ENCODE assay signal across 8 cellular contexts in genomic region chr1:7770939-7771672, GRCh38. TPM values are rescaled to one million over a fixed set of nuclear protein-coding genes. Genes with fewer than 3 reads are reported as not detected.
DNase-seq lines count a peak whose midpoint lies in the region; ATAC-seq and TF ChIP-seq lines count a peak whose summit lies in the region.

Gene VAMP3, plus strand, starts transcription at chr1:7771296. Its CDS starts 88 bp downstream, at chr1:7771384.

- H3K27me3 ChIP-seq in HUES64 (ENCODE audit: insufficient read depth, low read length), result no peaks in the 10 kb centered on the region
- H3K27me3 ChIP-seq in RWPE2 (ENCODE audit: insufficient read depth, poor library complexity, severe bottlenecking), result no peaks in the 10 kb centered on the region
- peaks cover 2% of the 10 kb centered on the region for H3K27me3 ChIP-seq in neural cell (ENCODE audit: insufficient read depth, low read depth, low read length)

- WGBS in HUES64, result under 1% methylated on average over 86 of the region's 87 CpGs

- H3K27ac ChIP-seq in HUES64 (ENCODE audit: low read depth, low read length), result peak within 1 kb of the TSS; percentile 87; the same call in 1 of the 2 replicates
- H3K27ac ChIP-seq in RWPE2 (ENCODE audit: poor library complexity, severe bottlenecking), result peak within 1 kb of the TSS; percentile 68
- H3K27ac ChIP-seq in neural cell (ENCODE audit: low read length), result peak within 1 kb of the TSS; percentile 21

- H3K4me3 ChIP-seq in HUES64 (ENCODE audit: low read length) (peak within 1 kb of the TSS; percentile 83), RWPE2 (ENCODE audit: severe bottlenecking) (peak within 1 kb of the TSS; percentile 97), fibroblast of the aortic adventitia (ENCODE audit: low read depth, low read length) (peak within 1 kb of the TSS; percentile 89), neural cell (ENCODE audit: low read length) (peak within 1 kb of the TSS; percentile 85)

- ATAC-seq in RWPE2 (ENCODE audit: low read depth), result peak; percentile 82
- ATAC-seq in stimulated activated naive CD8-positive, alpha-beta T cell treated with anti-CD3 and anti-CD28 coated beads, Interleukin-15, amount 100 ng/mL, for 72 hours, result peak; percentile 97

- H3K9me2 ChIP-seq in neural cell (ENCODE audit: insufficient read depth, low read length), result no peaks in the 10 kb centered on the region

- H3K36me3 ChIP-seq in HUES64 (ENCODE audit: insufficient read depth, low read length) (peaks cover 22% of the 10 kb centered on the region), RWPE2 (ENCODE audit: low read depth) (peaks cover 29% of the 10 kb centered on the region), neural cell (ENCODE audit: insufficient read depth, low read length) (peaks cover 28% of the 10 kb centered on the region)

- TF ChIP-seq RAD21 in neural cell (conservative IDR thresholded peaks at IDR 0.05), result no peak

- no peak for TF ChIP-seq CTCF in GM20000 (IDR thresholded peaks at IDR 0.05; ENCODE audit: extremely low read depth, missing control alignments)
- no peak for TF ChIP-seq CTCF in RWPE2 (IDR thresholded peaks at IDR 0.05; ENCODE audit: poor library complexity, severe bottlenecking)
- no peak for TF ChIP-seq CTCF in fibroblast of the aortic adventitia (IDR thresholded peaks at IDR 0.05; ENCODE audit: insufficient read depth, low read length)
- TF ChIP-seq CTCF in neural cell (IDR thresholded peaks at IDR 0.05; ENCODE audit: poor library complexity, severe bottlenecking), result no peak

- H4K20me1 ChIP-seq in neural cell (ENCODE audit: insufficient read depth), result no peaks in the 10 kb centered on the region

- peak within 1 kb of the TSS; percentile 93 to 98 for H3K4me3 Mint-ChIP-seq in stimulated activated naive CD8-positive, alpha-beta T cell treated with anti-CD3 and anti-CD28 coated beads, Interleukin-15, amount 100 ng/mL, for 72 hours

- peak; percentile 42 for TF ChIP-seq EP300 in neural cell (conservative IDR thresholded peaks at IDR 0.05; ENCODE audit: poor library complexity, severe bottlenecking)

- peaks cover 31% of the 10 kb centered on the region for H3K4me1 Mint-ChIP-seq in stimulated activated naive CD8-positive, alpha-beta T cell treated with anti-CD3 and anti-CD28 coated beads, Interleukin-15, amount 100 ng/mL, for 72 hours

- no peak within 1 kb of the TSS for H2AFZ ChIP-seq in neural cell (ENCODE audit: low read depth, low read length)

- H3K4me1 ChIP-seq in HUES64 (ENCODE audit: insufficient read depth, low read length) (peaks cover 9% of the 10 kb centered on the region), RWPE2 (ENCODE audit: insufficient read depth, poor library complexity, severe bottlenecking) (no peaks in the 10 kb centered on the region)

- H3K27ac Mint-ChIP-seq in stimulated activated naive CD8-positive, alpha-beta T cell treated with anti-CD3 and anti-CD28 coated beads, Interleukin-15, amount 100 ng/mL, for 72 hours, result peak within 1 kb of the TSS; percentile 91 to 93

- H3K9me3 ChIP-seq in HUES64 (ENCODE audit: insufficient read depth, low read depth, low read length), result no peaks in the 10 kb centered on the region
- H3K9me3 ChIP-seq in RWPE2 (ENCODE audit: severe bottlenecking), result no peaks in the 10 kb centered on the region
- H3K9me3 ChIP-seq in neural cell (ENCODE audit: low read length), result no peaks in the 10 kb centered on the region

- peak within 1 kb of the TSS; percentile 90 for H3K4me2 ChIP-seq in neural cell (ENCODE audit: low read length)

- H3K27me3 Mint-ChIP-seq in stimulated activated naive CD8-positive, alpha-beta T cell treated with anti-CD3 and anti-CD28 coated beads, Interleukin-15, amount 100 ng/mL, for 72 hours, result peaks cover 23% of the 10 kb centered on the region

- H3K9me3 Mint-ChIP-seq in stimulated activated naive CD8-positive, alpha-beta T cell treated with anti-CD3 and anti-CD28 coated beads, Interleukin-15, amount 100 ng/mL, for 72 hours, result no peaks in the 10 kb centered on the region

- H3K79me2 ChIP-seq in neural cell (replicated peaks; ENCODE audit: insufficient read depth, low read length), result peaks cover 34% of the 10 kb centered on the region

- peaks cover 8% of the 10 kb centered on the region for H3F3A ChIP-seq in neural cell (ENCODE audit: insufficient read depth, low read length, poor library complexity, severe bottlenecking)

- DNase-seq in COR-L47 (lab: John Stamatoyannopoulos, UW) (peak; percentile 71), GM20000 (ENCODE audit: low spot score) (peak; percentile 98), RWPE2 (ENCODE audit: low spot score) (peak; percentile 80), fibroblast of the aortic adventitia (ENCODE audit: low read depth) (peak; percentile 68)
- DNase-seq in activated T-helper 9 cell treated with anti-CD3 and anti-CD28 coated beads, Interleukin-2, amount 50 U/mL, for 16 hours (ENCODE audit: low read depth), result peak; percentile 83
- DNase-seq in stimulated activated naive CD8-positive, alpha-beta T cell treated with anti-CD3 and anti-CD28 coated beads, Interleukin-15, amount 100 ng/mL, for 72 hours, result peak; percentile 82 to 84

- H3K9ac ChIP-seq in HUES64 (ENCODE audit: low read depth, low read length), result peak within 1 kb of the TSS; percentile 81
- peak within 1 kb of the TSS; percentile 74 for H3K9ac ChIP-seq in neural cell (ENCODE audit: low read length)

TF ChIP-seq in neural cell, 6 proteins besides CTCF, POLR2A, EP300 and RAD21:
- TF ChIP-seq POLR2AphosphoS5 (IDR thresholded peaks at IDR 0.05) (peak; percentile 89), MXI1 (conservative IDR thresholded peaks at IDR 0.05; ENCODE audit: poor library complexity, severe bottlenecking) (peak; percentile 72), SMC3 (conservative IDR thresholded peaks at IDR 0.05; ENCODE audit: poor library complexity) (no peak), REST (IDR thresholded peaks at IDR 0.05; ENCODE audit: borderline replicate concordance) (no peak), TAF1 (IDR thresholded peaks at IDR 0.05; ENCODE audit: low read depth) (no peak), EZH2 (IDR thresholded peaks at IDR 0.05; ENCODE audit: borderline replicate concordance, insufficient read depth, low read length, poor library complexity, severe bottlenecking) (no peak)

RNA-seq across cellular contexts. Expression of gene VAMP3, which starts in this region (rescaled TPM):
- 39.9 TPM for polyA plus RNA-seq in HUES64 (2013, experiment 1 of 2)
- 49.4 TPM for polyA plus RNA-seq in HUES64 (2013, experiment 2 of 2)
- total RNA-seq in fibroblast of the aortic adventitia (ENCODE audit: low replicate concordance), result 37.2 and 135 TPM in 2 replicates
- 20.2 and 22.1 TPM in 2 replicates for polyA plus RNA-seq in neural cell
- 19.5 and 29.5 TPM in 2 replicates for polyA minus RNA-seq in neural cell

Comparison
In these comparisons a context has a peak if more than half of its experiments do, and no peak if none do; other contexts are left out.
1. Peak in every context shown above with its lines: DNase-seq, ATAC-seq, H3K4me3 ChIP-seq and H3K27ac ChIP-seq.
2. H3K27ac ChIP-seq: peak in every context shown above with its lines; median percentile 87 in HUES64; 68 in RWPE2; 21 in neural cell.